ENCODE assay signal across 12 cellular contexts in the genomic region with DNA sequence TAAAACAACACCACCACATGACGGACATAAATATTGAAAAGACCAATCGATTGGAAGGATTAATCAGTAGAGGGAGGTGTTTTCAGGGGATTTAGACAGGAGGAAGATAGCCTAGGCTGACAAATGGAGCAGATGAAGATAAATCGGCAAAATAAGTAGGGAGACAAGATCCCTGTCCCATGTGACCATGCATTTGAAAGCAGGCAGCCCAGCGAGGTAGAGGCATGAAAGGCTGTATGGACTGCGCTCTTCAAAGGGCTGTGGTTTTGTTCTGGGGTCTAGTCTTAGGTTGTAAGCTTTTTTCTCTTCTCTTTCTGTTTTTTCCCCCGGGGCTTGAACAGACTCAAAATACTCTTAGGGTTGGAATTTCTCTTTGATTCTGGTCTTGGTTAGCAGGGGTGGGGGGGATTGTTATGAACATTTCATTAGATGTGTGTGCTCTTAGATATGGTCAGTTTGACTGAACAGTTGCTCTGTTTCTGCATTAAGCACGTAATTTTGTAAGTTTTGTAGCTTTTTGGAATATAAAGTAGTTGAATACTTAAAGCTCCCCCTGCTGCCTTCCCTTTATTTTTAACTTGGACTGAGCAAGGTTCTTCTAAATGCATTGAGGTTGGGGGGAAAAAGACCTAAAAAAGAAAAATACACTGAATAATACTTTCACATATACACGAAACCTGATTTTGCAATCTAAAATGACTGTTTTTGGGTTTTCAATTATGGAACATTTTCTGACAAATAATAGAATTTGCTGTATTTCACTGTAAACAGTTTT. TPM values are rescaled to one million over a fixed set of nuclear protein-coding genes. Genes with fewer than 3 reads are reported as not detected.
DNase-seq lines count a peak whose midpoint lies in the region; ATAC-seq and TF ChIP-seq lines count a peak whose summit lies in the region.
"Had no signal": no experiment of that assay in that cellular context is flagged by ENCODE, and none has a peak within 500 bp of the region (broad histone marks: within the 10 kb centered on the region; RNA-seq: fewer than 3 reads in every experiment).

No MANE protein-coding gene starts in this region.

- no peaks in the 10 kb centered on the region for H3K27me3 ChIP-seq in H7 (ENCODE audit: control insufficient read depth, insufficient read depth, low read length)
- H3K27me3 ChIP-seq in colonic mucosa = no peaks in the 10 kb centered on the region

- no peak overlapping the region for H3K27ac ChIP-seq in colonic mucosa

- TF ChIP-seq CTCF in AG10803 (conservative IDR thresholded peaks at IDR 0.05; ENCODE audit: low read length) (peak; percentile 6; the same call in 1 of the 2 replicates), colonic mucosa (IDR thresholded peaks at IDR 0.05) (no peak)

- peak; percentile 16 for ATAC-seq in GM19324 (IDR thresholded peaks at IDR 0.05; ENCODE audit: low FRiP score, unreplicated experiment)
- ATAC-seq in GM19397 (IDR thresholded peaks at IDR 0.05; ENCODE audit: unreplicated experiment) = no peak

- no peak overlapping the region for H3K9ac ChIP-seq in colonic mucosa (ENCODE audit: low read depth in 2 of 2, low read length in 2 of 2)

- H3K36me3 ChIP-seq in H7 (replicated peaks; ENCODE audit: control insufficient read depth, insufficient read depth, low read length) (peaks cover 29% of the 10 kb centered on the region), colonic mucosa (no peaks in the 10 kb centered on the region)

- DNase-seq in AG10803 (ENCODE audit: low read depth) (no peak), NCI-H524 (lab: John Stamatoyannopoulos, UW) (peak; percentile 82 to 87), fibroblast of peridontal ligament (ENCODE audit: extremely low read depth) (peak; percentile 33), H7 (no peak), colonic mucosa (no peak), AG20443 (ENCODE audit: low spot score) (no peak)
- DNase-seq: activated CD4-positive, alpha-beta T cell treated with anti-CD3 and anti-CD28 coated beads for 1 hour; central memory CD4-positive, alpha-beta T cell; KBM-7; SIG-M5 had no signal

- intact Hi-C loops in colonic mucosa (cut with DNase I) = no loop called here

- H3K4me3 ChIP-seq in AG10803 (ENCODE audit: low read length) (no peak overlapping the region), H7 (ENCODE audit: insufficient read depth, low read depth, low read length) (no peak overlapping the region), colonic mucosa (no peak overlapping the region)

- no peaks in the 10 kb centered on the region for H3K4me1 ChIP-seq in colonic mucosa

- no peaks in the 10 kb centered on the region for H3K9me3 ChIP-seq in colonic mucosa

RNA-seq across cellular contexts. Expression of gene ZNF532, which starts 32.2 kb away (rescaled TPM):
- total RNA-seq in H7 (2014; rRNA removed; shearing (Covaris generic)) = 71.6 and 111 TPM in 2 replicates
- total RNA-seq in colonic mucosa = 10 to 100 TPM in 1 of 2 donors, 1 to 10 TPM in 1; 5.6 to 14.8 TPM

Comparison
In these comparisons a context has a peak if more than half of its experiments do, and no peak if none do; other contexts are left out.
1. DNase-seq: peak in NCI-H524 (2 of 2) and fibroblast of peridontal ligament (single experiment); none in AG10803 (single experiment), H7 (single experiment), colonic mucosa (single experiment) and AG20443 (single experiment).